Comparison of ENCODE assay signal across 14 cellular contexts in genomic region chr2:33215299-33215698, GRCh38.
DNase-seq lines count a peak whose midpoint lies in the region; ATAC-seq and TF ChIP-seq lines count a peak whose summit lies in the region.
"Had no signal": no experiment of that assay in that cellular context is flagged by ENCODE, and none has a peak within 500 bp of the region (broad histone marks: within the 10 kb centered on the region; RNA-seq: fewer than 3 reads in every experiment).

No MANE protein-coding gene starts in this region.

- TF ChIP-seq CTCF in GM23338 (conservative IDR thresholded peaks at IDR 0.05; ENCODE audit: low read depth in 2 of 2) (peak; percentile 26 to 47; a peak in 3 of 4 replicates), WTC11 (IDR thresholded peaks at IDR 0.05) (no peak), fibroblast of the aortic adventitia (IDR thresholded peaks at IDR 0.05; ENCODE audit: insufficient read depth, low read length) (no peak), sigmoid colon (IDR thresholded peaks at IDR 0.05) (no peak), omental fat pad (IDR thresholded peaks at IDR 0.05) (no peak), transverse colon (IDR thresholded peaks at IDR 0.05) (no peak)

- TF ChIP-seq POLR2A in sigmoid colon (IDR thresholded peaks at IDR 0.05) (no peak), transverse colon (IDR thresholded peaks at IDR 0.05) (no peak)

- H3K27ac Mint-ChIP-seq in GM23338, result no peak overlapping the region
- H3K27ac Mint-ChIP-seq in WTC11, result no peak overlapping the region
- H3K27ac Mint-ChIP-seq: activated CD8-positive, alpha-beta memory T cell treated with anti-CD3 and anti-CD28 coated beads, Interleukin-2, amount 10 ng/mL, durations not matched to agents 7 days and 5 days; immature natural killer cell had no signal

- H3K36me3 Mint-ChIP-seq in GM23338 (ENCODE audit: low read depth) (no peaks in the 10 kb centered on the region), WTC11 (no peaks in the 10 kb centered on the region)
- H3K36me3 Mint-ChIP-seq: activated CD8-positive, alpha-beta memory T cell treated with anti-CD3 and anti-CD28 coated beads, Interleukin-2, amount 10 ng/mL, durations not matched to agents 7 days and 5 days; immature natural killer cell had no signal

- peaks cover 20% of the 10 kb centered on the region for H3K4me1 Mint-ChIP-seq in GM23338
- peaks cover 22% of the 10 kb centered on the region for H3K4me1 Mint-ChIP-seq in WTC11
- H3K4me1 Mint-ChIP-seq: central memory CD8-positive, alpha-beta T cell had no signal

- H3K4me3 Mint-ChIP-seq in GM23338, result no peak overlapping the region
- no peak overlapping the region for H3K4me3 Mint-ChIP-seq in WTC11
- H3K4me3 Mint-ChIP-seq: activated CD8-positive, alpha-beta memory T cell treated with anti-CD3 and anti-CD28 coated beads, Interleukin-2, amount 10 ng/mL, durations not matched to agents 7 days and 5 days; central memory CD8-positive, alpha-beta T cell; immature natural killer cell had no signal

- H3K27me3 Mint-ChIP-seq in GM23338 (ENCODE audit: insufficient read depth, low read depth, poor library complexity), result no peaks in the 10 kb centered on the region
- no peaks in the 10 kb centered on the region for H3K27me3 Mint-ChIP-seq in WTC11 (ENCODE audit: low read depth)

- H3K36me3 ChIP-seq in GM23338 (ENCODE audit: insufficient read depth) (no peaks in the 10 kb centered on the region), sigmoid colon (no peaks in the 10 kb centered on the region), transverse colon (no peaks in the 10 kb centered on the region)

- ATAC-seq in GM23338 (no peak; the same call in 2 of the 3 replicates), WTC11 (peak; percentile 34; the same call in 1 of the 2 replicates), omental fat pad (ENCODE audit: low FRiP score) (no peak)
- ATAC-seq: activated CD8-positive, alpha-beta memory T cell treated with anti-CD3 and anti-CD28 coated beads, Interleukin-2, amount 10 ng/mL, durations not matched to agents 7 days and 5 days had no signal

- no peaks in the 10 kb centered on the region for H3K9me2 ChIP-seq in GM23338 (ENCODE audit: insufficient read depth)

- no peaks in the 10 kb centered on the region for H4K20me1 ChIP-seq in GM23338 (replicated peaks; ENCODE audit: insufficient read depth)

- no peak for TF ChIP-seq EP300 in sigmoid colon (IDR thresholded peaks at IDR 0.05)
- TF ChIP-seq EP300 in transverse colon (IDR thresholded peaks at IDR 0.05; ENCODE audit: low read depth), result no peak

- no peaks in the 10 kb centered on the region for H3F3A ChIP-seq in GM23338 (replicated peaks; ENCODE audit: low read depth)

- CTCF ChIA-PET in WTC11 (lab: Charles Lee), result no interaction called here

- DNase-seq in GM23338 (ENCODE audit: low spot score), result peak; percentile 13
- DNase-seq in WTC11 (ENCODE audit: low spot score), result peak; percentile 17
- DNase-seq in fibroblast of the aortic adventitia (ENCODE audit: low read depth), result peak; percentile 96
- DNase-seq in sigmoid colon, result peak; percentile 77
- no peak for DNase-seq in omental fat pad (ENCODE audit: low spot score)
- DNase-seq in transverse colon, result no peak
- DNase-seq in GM19238 (ENCODE audit: insufficient read length, low spot score), result no peak
- DNase-seq in NCI-H748 (lab: John Stamatoyannopoulos, UW; ENCODE audit: unreplicated experiment), result no peak
- DNase-seq: activated CD8-positive, alpha-beta memory T cell treated with anti-CD3 and anti-CD28 coated beads, Interleukin-2, amount 10 ng/mL, durations not matched to agents 7 days and 5 days; immature natural killer cell; NCI-H526 treated with DMSO at 0.1 percent for 48 hours; T-helper 1 cell had no signal

- H3K4me1 ChIP-seq in GM23338 (ENCODE audit: insufficient read depth) (peaks cover 15% of the 10 kb centered on the region; the same call in 1 of the 2 replicates), sigmoid colon (peaks cover 0 to 76% (median 38%) of the 10 kb centered on the region in 4 donors), transverse colon (peaks cover 0 to 11% (median 4%) of the 10 kb centered on the region in 4 donors)
- H3K4me1 ChIP-seq: parathyroid adenoma had no signal

- H2AFZ ChIP-seq in GM23338, result no peak overlapping the region
- H2AFZ ChIP-seq: parathyroid adenoma had no signal

- POLR2A ChIA-PET in WTC11 (lab: Charles Lee), result no interaction called here

- H3K9me3 ChIP-seq in sigmoid colon, result no peaks in the 10 kb centered on the region
- no peaks in the 10 kb centered on the region for H3K9me3 ChIP-seq in transverse colon

- H3K79me2 ChIP-seq in GM23338 (replicated peaks; ENCODE audit: insufficient read depth), result no peaks in the 10 kb centered on the region
- H3K79me2 ChIP-seq: parathyroid adenoma had no signal

- H3K9me3 Mint-ChIP-seq in GM23338, result no peaks in the 10 kb centered on the region
- H3K9me3 Mint-ChIP-seq in WTC11, result no peaks in the 10 kb centered on the region
- H3K9me3 Mint-ChIP-seq: central memory CD8-positive, alpha-beta T cell had no signal

- H3K27me3 ChIP-seq in GM23338 (ENCODE audit: insufficient read depth) (no peaks in the 10 kb centered on the region), sigmoid colon (no peaks in the 10 kb centered on the region), transverse colon (no peaks in the 10 kb centered on the region)

- in situ Hi-C loops in transverse colon (cut with MboI; ENCODE audit: low pct_ligation_motif_present in 1 of 4, low pct_unique_long_range_greater_than_20kb in 1 of 4, low sequenced_read_pairs in 3 of 4), result no loop called here

- intact Hi-C loops in sigmoid colon (cut with DNase I), result no loop called here
- intact Hi-C loops in transverse colon (cut with DNase I; ENCODE audit: low total_unique reads), result no loop called here

- H3K27ac ChIP-seq in GM23338 (ENCODE audit: low read depth) (no peak overlapping the region), sigmoid colon (peak overlapping the region in 3 of 4 donors; percentile 58 to 78 (median 78)), transverse colon (peak overlapping the region in 1 of 4 donors; percentile 17)
- H3K27ac ChIP-seq: parathyroid adenoma had no signal

- H3K4me3 ChIP-seq in GM23338 (no peak overlapping the region), fibroblast of the aortic adventitia (ENCODE audit: low read depth, low read length) (no peak overlapping the region), sigmoid colon (no peak overlapping the region), transverse colon (no peak overlapping the region)

- WGBS in sigmoid colon, 2 donors, result 86 to 87% methylated on average over 3 of the region's 3 CpGs
- WGBS in transverse colon (ENCODE audit: low coverage in 1 of 2), 2 donors, result 81 to 82% methylated on average over 3 of the region's 3 CpGs

- H3K4me2 ChIP-seq in GM23338, result no peak overlapping the region

TF ChIP-seq in GM23338, 12 proteins besides CTCF, POLR2A, EP300 and RAD21:
- no peak for TF ChIP-seq ETS1 (IDR thresholded peaks at IDR 0.05)
TF ChIP-seq in GM23338: peak in this region for 0.

TF ChIP-seq in WTC11, 78 proteins besides CTCF, POLR2A, EP300 and RAD21 (continues in another document):
- TF ChIP-seq STAT6 (CRISPR knock-in tag; conservative IDR thresholded peaks at IDR 0.05; ENCODE audit: low read depth) (no peak), ATF6 (CRISPR knock-in tag; IDR thresholded peaks at IDR 0.05) (no peak), SMAD4 (CRISPR knock-in tag; IDR thresholded peaks at IDR 0.05) (no peak), FOXP4 (CRISPR knock-in tag; IDR thresholded peaks at IDR 0.05) (no peak)

Comparison
In these comparisons a context has a peak if more than half of its experiments do, and no peak if none do; other contexts are left out.
1. DNase-seq: peak in GM23338 (single experiment), WTC11 (single experiment), fibroblast of the aortic adventitia (single experiment) and sigmoid colon (single experiment); none in omental fat pad (single experiment), transverse colon (single experiment), GM19238 (single experiment) and NCI-H748 (single experiment).
2. CTCF ChIP-seq: peak in GM23338 (2 of 2); none in WTC11 (single experiment), fibroblast of the aortic adventitia (single experiment), sigmoid colon (0 of 4), omental fat pad (0 of 3) and transverse colon (0 of 5).